ENCODE assay signal across 24 cellular contexts in the genomic region with DNA sequence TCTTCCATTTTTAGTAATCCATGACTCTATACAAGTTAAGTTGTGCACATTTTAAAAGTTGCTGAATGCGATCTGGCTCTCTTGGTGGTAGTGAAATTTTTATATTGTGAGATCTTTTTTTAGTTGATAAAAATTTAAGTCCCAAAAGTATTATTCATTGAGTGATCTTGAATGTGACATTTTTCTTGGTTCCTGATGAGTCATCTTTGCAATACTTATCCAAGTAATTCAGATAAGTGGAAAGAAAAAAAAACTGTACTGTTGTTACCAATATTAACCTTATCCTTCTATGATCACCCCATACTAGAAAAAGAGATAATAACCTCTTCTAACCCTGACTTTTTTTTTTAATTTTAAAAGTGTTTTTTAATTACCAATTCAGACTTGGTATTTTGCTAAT.
"Had no signal": no experiment of that assay in that cellular context is flagged by ENCODE, and none has a peak within 500 bp of the region (broad histone marks: within the 10 kb centered on the region; RNA-seq: fewer than 3 reads in every experiment).

No MANE protein-coding gene starts in this region.

- H3K4me3 ChIP-seq: breast epithelium, esophagus muscularis mucosa, heart right ventricle, left lung, lower lobe of right lung, spleen, thoracic aorta, uterus had no signal

- H3K27ac ChIP-seq: breast epithelium, esophagus muscularis mucosa, heart right ventricle, left lung, lower lobe of right lung, spleen, thoracic aorta, uterus had no signal

- H3K9me3 ChIP-seq: breast epithelium, esophagus muscularis mucosa, heart right ventricle, left lung, lower lobe of right lung, spleen, thoracic aorta, uterus had no signal

- H3K4me3 Mint-ChIP-seq: activated T-cell treated with anti-CD3 and anti-CD28 coated beads, Interleukin-2, amount 50 U/mL, for 24 hours; endodermal cell; natural killer cell; T-helper 2 cell treated with Interferon-gamma antibody and Interleukin-4, amounts not matched to agents 5 μg/mL and 100 μg/mL, for 36 hours had no signal

- H3K36me3 ChIP-seq: breast epithelium, esophagus muscularis mucosa, heart right ventricle, left lung, lower lobe of right lung, spleen, thoracic aorta, uterus had no signal

- ATAC-seq: heart right ventricle, left lung, lower lobe of right lung, natural killer cell, right cardiac atrium had no signal

- H3K27ac Mint-ChIP-seq: activated T-cell treated with anti-CD3 and anti-CD28 coated beads, Interleukin-2, amount 50 U/mL, for 24 hours; endodermal cell; natural killer cell; T-helper 2 cell treated with Interferon-gamma antibody and Interleukin-4, amounts not matched to agents 5 μg/mL and 100 μg/mL, for 36 hours had no signal

- H3K27me3 ChIP-seq: breast epithelium, esophagus muscularis mucosa, heart right ventricle, left lung, spleen, uterus had no signal

- H3K4me1 ChIP-seq: breast epithelium, esophagus muscularis mucosa, heart right ventricle, left lung, lower lobe of right lung, uterus had no signal

- H3K4me1 Mint-ChIP-seq: endodermal cell, natural killer cell had no signal

- H3K36me3 Mint-ChIP-seq: natural killer cell had no signal

- DNase-seq: activated CD4-positive, alpha-beta T cell treated with anti-CD3 and anti-CD28 coated beads for 48 hours; activated CD4-positive, alpha-beta T cell treated with anti-CD3 and anti-CD28 coated beads, Interleukin-2, amount 50 U/mL, for 48 hours; activated CD4-positive, CD25-positive, alpha-beta regulatory T cell; activated CD8-positive, alpha-beta memory T cell treated with anti-CD3 and anti-CD28 coated beads, Interleukin-2, amount 50 U/mL, for 48 hours; activated gamma-delta T cell; activated naive CD4-positive, alpha-beta T cell treated with anti-CD3 and anti-CD28 coated beads, Interleukin-2, amount 50 U/mL, for 16 hours; activated T-cell treated with anti-CD3 and anti-CD28 coated beads, Interleukin-2, amount 50 U/mL, for 24 hours; amniotic stem cell; central memory CD4-positive, alpha-beta T cell; endodermal cell; foreskin melanocyte; heart right ventricle; left lung; lower lobe of right lung; mesenchymal stem cell; natural killer cell; right cardiac atrium; spleen; stimulated activated naive CD4-positive, alpha-beta T cell treated with Interleukin-2 at 50 U/mL for 16 hours; uterus had no signal

- H3K9me3 Mint-ChIP-seq: activated T-cell treated with anti-CD3 and anti-CD28 coated beads, Interleukin-2, amount 50 U/mL, for 24 hours; endodermal cell; T-helper 2 cell treated with Interferon-gamma antibody and Interleukin-4, amounts not matched to agents 5 μg/mL and 100 μg/mL, for 36 hours had no signal

- H3K27me3 Mint-ChIP-seq: activated T-cell treated with anti-CD3 and anti-CD28 coated beads, Interleukin-2, amount 50 U/mL, for 24 hours had no signal
